Comparison of ENCODE assay signal across 11 cellular contexts in the genomic region with DNA sequence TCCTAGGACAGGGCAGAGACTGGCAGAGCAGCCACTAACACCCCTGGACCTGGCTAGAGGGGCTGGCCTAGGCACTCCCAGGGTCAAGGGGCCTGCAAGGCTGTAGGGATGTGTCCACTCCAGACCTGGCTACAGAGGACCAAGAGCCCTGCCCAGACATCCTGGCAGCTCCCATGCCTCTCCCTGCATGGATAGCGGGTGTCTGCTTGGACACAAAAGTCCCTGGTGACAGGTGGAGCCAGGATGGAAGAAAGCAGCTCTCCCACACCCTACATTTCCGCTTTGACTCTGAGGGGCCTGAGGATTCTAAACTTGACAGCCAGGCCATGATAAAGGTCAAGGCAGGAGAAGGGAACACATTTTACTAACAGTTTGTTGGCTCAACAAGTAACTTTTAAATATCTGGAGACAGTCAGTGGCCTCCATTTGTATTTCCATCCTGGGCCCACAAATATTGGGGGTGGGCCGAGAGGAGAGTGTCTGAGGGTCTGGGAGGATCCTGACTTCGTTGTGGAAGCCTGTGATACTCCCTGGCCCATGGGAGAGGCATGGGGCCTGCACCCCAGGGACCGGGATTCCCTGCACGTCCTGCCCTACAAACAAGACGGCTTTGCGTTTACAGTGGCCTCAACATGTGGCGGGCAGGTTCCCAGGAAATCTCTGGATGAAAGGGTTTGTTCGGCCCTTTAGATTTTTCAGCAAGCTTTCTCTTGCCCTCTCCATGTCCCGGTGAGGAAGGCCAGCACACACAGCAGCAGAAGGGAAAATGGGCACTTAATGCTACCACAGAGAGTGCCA. TPM values are rescaled to one million over a fixed set of nuclear protein-coding genes. Genes with fewer than 3 reads are reported as not detected.
"Had no signal": no experiment of that assay in that cellular context is flagged by ENCODE, and none has a peak within 500 bp of the region (broad histone marks: within the 10 kb centered on the region; RNA-seq: fewer than 3 reads in every experiment).

No MANE protein-coding gene starts in this region.

- ATAC-seq: HCT116, HepG2 had no signal

- FAIRE-seq: HepG2 had no signal

- H3K4me3 ChIP-seq: GM23248, HAP-1 had no signal

- H3K4me1 ChIP-seq: HAP-1 had no signal

- H3K27ac ChIP-seq: GM23248, HL-60 had no signal

- H3K27ac Mint-ChIP-seq: HFFc6, IgD-negative memory B cell had no signal

- H3K27me3 Mint-ChIP-seq: IgD-negative memory B cell had no signal

- H3K36me3 ChIP-seq: HAP-1 had no signal

- DNase-seq: GM23248, GOT3, H7, HFFc6 had no signal

- H3K4me3 Mint-ChIP-seq: HFFc6, IgD-negative memory B cell had no signal

- H3K4me1 Mint-ChIP-seq: IgD-negative memory B cell had no signal

RNA-seq across cellular contexts. Expression of gene SLC7A9, which starts 19.8 kb away (rescaled TPM):
- total RNA-seq: GM23248, H4, H7, HFFc6, HT1080 had no signal
